8 cellular contexts compared by ENCODE assay signal in genomic region chr2:70861774-70862644, GRCh38. TPM values are rescaled to one million over a fixed set of nuclear protein-coding genes. Genes with fewer than 3 reads are reported as not detected.
A peak's percentile ranks its signal among the peaks of the same experiment; 100 is the strongest.
DNase-seq lines count a peak whose midpoint lies in the region; TF ChIP-seq lines count a peak whose summit lies in the region.

No MANE protein-coding gene starts in this region.

- no peak overlapping the region for H4K8ac ChIP-seq in mesendoderm (ENCODE audit: low read depth, low read length)

- H3K56ac ChIP-seq in mesendoderm (ENCODE audit: low read length), result no peak overlapping the region

- H3K79me1 ChIP-seq in mesendoderm (ENCODE audit: low read length), result no peaks in the 10 kb centered on the region

- H3K4me1 Mint-ChIP-seq in endodermal cell, result peaks cover 2% of the 10 kb centered on the region

- H4K5ac ChIP-seq in mesendoderm (ENCODE audit: low read length), result no peak overlapping the region

- H3K4me3 ChIP-seq in endodermal cell (ENCODE audit: low read length), result no peak overlapping the region
- H3K4me3 ChIP-seq in mesendoderm (ENCODE audit: low read length), result no peak overlapping the region

- H3K9ac ChIP-seq in endodermal cell (ENCODE audit: extremely low read depth, low read length, poor library complexity, severe bottlenecking), result no peak overlapping the region
- H3K9ac ChIP-seq in mesendoderm (ENCODE audit: low read length), result no peak overlapping the region

- H3K36me3 Mint-ChIP-seq in endodermal cell (ENCODE audit: low read depth), result no peaks in the 10 kb centered on the region

- H3K4ac ChIP-seq in mesendoderm (ENCODE audit: low read depth, low read length), result no peak overlapping the region

- H3K18ac ChIP-seq in mesendoderm (ENCODE audit: low read length), result no peak overlapping the region

- no peaks in the 10 kb centered on the region for H3K9me3 Mint-ChIP-seq in endodermal cell

- peaks cover 88% of the 10 kb centered on the region for H3K27me3 ChIP-seq in endodermal cell (ENCODE audit: control insufficient read depth, insufficient read depth, low read length, poor library complexity, severe bottlenecking)
- H3K27me3 ChIP-seq in mesendoderm (ENCODE audit: insufficient read depth, low read length, poor library complexity), result peaks cover 2% of the 10 kb centered on the region

- TF ChIP-seq CTCF in endodermal cell (conservative IDR thresholded peaks at IDR 0.05), result peak; percentile 99

- H3K4me1 ChIP-seq in endodermal cell (ENCODE audit: control insufficient read depth, insufficient read depth, low read length) (no peaks in the 10 kb centered on the region), mesendoderm (ENCODE audit: control insufficient read depth, low read depth, low read length) (no peaks in the 10 kb centered on the region)

- no peak overlapping the region for H2AK5ac ChIP-seq in mesendoderm (ENCODE audit: low read length)

- H3K27ac Mint-ChIP-seq in endodermal cell, result no peak overlapping the region

- H2BK15ac ChIP-seq in mesendoderm (replicated peaks; ENCODE audit: low read depth), result no peak overlapping the region

- H3K9me3 ChIP-seq in endodermal cell (ENCODE audit: control insufficient read depth, low read length), result no peaks in the 10 kb centered on the region

- H3K27ac ChIP-seq in endodermal cell (ENCODE audit: low read depth, low read length) (no peak overlapping the region), mesendoderm (ENCODE audit: low read depth, low read length) (no peak overlapping the region)

- H3K36me3 ChIP-seq in endodermal cell (ENCODE audit: control insufficient read depth, insufficient read depth, low read length), result no peaks in the 10 kb centered on the region
- no peaks in the 10 kb centered on the region for H3K36me3 ChIP-seq in mesendoderm (ENCODE audit: control insufficient read depth, insufficient read depth, low read length)

- DNase-seq in Daoy (ENCODE audit: low read depth), result peak; percentile 77
- DNase-seq in HK-2 (ENCODE audit: unreplicated experiment), result peak; percentile 88
- DNase-seq in NOMO-1 (lab: John Stamatoyannopoulos, UW; ENCODE audit: unreplicated experiment in 2 of 2), result peak; percentile 43 to 68
- DNase-seq in activated CD8-positive, alpha-beta memory T cell treated with anti-CD3 and anti-CD28 coated beads for 4 hours (ENCODE audit: low read depth in 2 of 2), result peak; percentile 26 to 41
- peak; percentile 97 for DNase-seq in endodermal cell
- DNase-seq in mesendoderm, result peak; percentile 87
- DNase-seq in stimulated activated CD8-positive, alpha-beta memory T cell treated with anti-CD3 and anti-CD28 coated beads, Interleukin-2, amount 100 ng/mL, for 1 hour (ENCODE audit: low read depth in 2 of 2), result peak; percentile 47 to 51
- no peak for DNase-seq in mesenteric fat pad (ENCODE audit: low spot score)

- H3K27me3 Mint-ChIP-seq in endodermal cell (ENCODE audit: insufficient read depth), result peaks cover 95% of the 10 kb centered on the region

- H3K4me2 ChIP-seq in mesendoderm (ENCODE audit: low read length), result no peak overlapping the region

- no peak overlapping the region for H3K4me3 Mint-ChIP-seq in endodermal cell

- 32 to 40% methylated on average over 17 to 21 of the region's 21 CpGs for WGBS in endodermal cell (ENCODE audit: insufficient coverage in 1 of 2, insufficient read length in 1 of 2), 2 experiments
- WGBS in mesendoderm (ENCODE audit: extremely low coverage, insufficient coverage, low lambda C conversion rate), result no CpG with 5 or more reads among the region's 21 CpGs

- H2BK120ac ChIP-seq in mesendoderm (ENCODE audit: low read depth, low read length), result no peak overlapping the region

- no peaks in the 10 kb centered on the region for H3K79me2 ChIP-seq in mesendoderm (ENCODE audit: control insufficient read depth, insufficient read depth, low read length)

- H2BK5ac ChIP-seq in mesendoderm (ENCODE audit: low read length), result no peak overlapping the region

- H3K23ac ChIP-seq in mesendoderm (ENCODE audit: low read length), result no peak overlapping the region

RNA-seq across cellular contexts. Expression of gene CD207, which starts 26.4 kb away (rescaled TPM):
- not detected in 2 replicates for total RNA-seq in Daoy (2014; rRNA removed; shearing (Covaris generic))
- not detected for total RNA-seq in endodermal cell
- polyA plus RNA-seq in endodermal cell (2013, experiment 1 of 2), result not detected
- not detected for polyA plus RNA-seq in endodermal cell (2013, experiment 2 of 2)
- not detected for polyA plus RNA-seq in mesendoderm (2013, experiment 1 of 2)
- not detected for polyA plus RNA-seq in mesendoderm (2013, experiment 2 of 2)
- 0.29 TPM for total RNA-seq in mesenteric fat pad

RNA-seq across cellular contexts. Expression of gene VAX2, which starts 38.4 kb away (rescaled TPM):
- 2.3 and 4.8 TPM in 2 replicates for total RNA-seq in Daoy (2014; rRNA removed; shearing (Covaris generic))
- total RNA-seq in endodermal cell (under 1 TPM; 0.24 to 0.40 TPM), mesenteric fat pad (2.0 TPM)
- 0.68 TPM for polyA plus RNA-seq in endodermal cell (2013, experiment 1 of 2)
- 0.58 TPM for polyA plus RNA-seq in endodermal cell (2013, experiment 2 of 2)
- 0.04 TPM for polyA plus RNA-seq in mesendoderm (2013, experiment 1 of 2)
- 0.03 TPM for polyA plus RNA-seq in mesendoderm (2013, experiment 2 of 2)

RNA-seq across cellular contexts. Expression of gene CLEC4F, which starts 41.6 kb away (rescaled TPM):
- total RNA-seq in Daoy (2014; rRNA removed; shearing (Covaris generic)), result not detected in 2 replicates
- total RNA-seq in endodermal cell, result not detected
- polyA plus RNA-seq in endodermal cell (2013, experiment 1 of 2), result not detected
- polyA plus RNA-seq in endodermal cell (2013, experiment 2 of 2), result not detected
- not detected for polyA plus RNA-seq in mesendoderm (2013, experiment 1 of 2)
- not detected for polyA plus RNA-seq in mesendoderm (2013, experiment 2 of 2)
- total RNA-seq in mesenteric fat pad, result 0.48 TPM
